27 cellular contexts compared by ENCODE assay signal in genomic region chr4:94929696-94930095, GRCh38.
"Had no signal": no experiment of that assay in that cellular context is flagged by ENCODE, and none has a peak within 500 bp of the region (broad histone marks: within the 10 kb centered on the region; RNA-seq: fewer than 3 reads in every experiment).

No MANE protein-coding gene starts in this region.

- DNase-seq: Kasumi-1, MV-4-11, NCI-H1048, NCI-H1105 treated with DMSO at 0.1 percent for 48 hours, NCI-H1417 treated with DMSO at 0.1 percent for 48 hours, NCI-H146, NCI-H1694 treated with DMSO at 0.1 percent for 48 hours, NCI-H1930, NCI-H2081, NCI-H2107, NCI-H2171, NCI-H226, NCI-H446, NCI-H510A, NCI-H524 treated with DMSO at 0.1 percent for 48 hours, NCI-H69, NCI-H774, Right ventricle myocardium superior, RPMI8226, SIG-M5, SW 1271 had no signal

- H3K27me3 Mint-ChIP-seq: IgD-negative memory B cell had no signal

- H3K27ac ChIP-seq: KMS-11, SJSA1, SK-N-MC had no signal

- H3K9me3 ChIP-seq: SJSA1 had no signal

- H3K9ac ChIP-seq: KMS-11 had no signal

- H3K27me3 ChIP-seq: SJSA1 had no signal

- H3K4me1 Mint-ChIP-seq: IgD-negative memory B cell had no signal

- H3K4me3 ChIP-seq: K562, SJSA1, SK-N-MC had no signal

- H3K9me3 Mint-ChIP-seq: IgD-negative memory B cell had no signal

- H3K36me3 Mint-ChIP-seq: IgD-negative memory B cell had no signal

- H3K27ac Mint-ChIP-seq: IgD-negative memory B cell had no signal

- H3K4me2 ChIP-seq: KMS-11 had no signal

- ATAC-seq: HepG2, K562 had no signal

- H3K36me3 ChIP-seq: SJSA1 had no signal

- H3K4me3 Mint-ChIP-seq: IgD-negative memory B cell had no signal

- H3K4me1 ChIP-seq: SJSA1 had no signal
